ENCODE assay signal across 8 cellular contexts in genomic region chr6:99588618-99589289, GRCh38. TPM values are rescaled to one million over a fixed set of nuclear protein-coding genes. Genes with fewer than 3 reads are reported as not detected.
A peak's percentile ranks its signal among the peaks of the same experiment; 100 is the strongest.
DNase-seq lines count a peak whose midpoint lies in the region; ATAC-seq and TF ChIP-seq lines count a peak whose summit lies in the region.

No MANE protein-coding gene starts in this region.

- peak overlapping the region; percentile 57 for H3K4me3 ChIP-seq in epithelial cell of proximal tubule (ENCODE audit: low read depth, low read length)

- H3K4me1 Mint-ChIP-seq in CD4-positive, alpha-beta T cell (ENCODE audit: low read depth): peaks cover 34% of the 10 kb centered on the region
- H3K4me1 Mint-ChIP-seq in stimulated activated naive CD8-positive, alpha-beta T cell treated with anti-CD3 and anti-CD28 coated beads, Interleukin-15, Interleukin-2, amounts not matched to agents 100 ng/mL and 50 ng/mL, for 24 hours (ENCODE audit: low read depth): peaks cover 23% of the 10 kb centered on the region

- peaks cover 84% of the 10 kb centered on the region for H3K27me3 Mint-ChIP-seq in CD4-positive, alpha-beta T cell
- peaks cover 74% of the 10 kb centered on the region for H3K27me3 Mint-ChIP-seq in stimulated activated naive CD8-positive, alpha-beta T cell treated with anti-CD3 and anti-CD28 coated beads, Interleukin-15, Interleukin-2, amounts not matched to agents 100 ng/mL and 50 ng/mL, for 24 hours

- peaks cover 72% of the 10 kb centered on the region for H3K27me3 ChIP-seq in CD4-positive, alpha-beta T cell (ENCODE audit: control insufficient read depth, insufficient read depth, low read length)

- intact Hi-C loops in CD4-positive, alpha-beta T cell (cut with DNase I, micrococcal nuclease): loop anchor here in 1 of 2 experiments (1.0 kb wide), 1 partner anchor 158 kb away; no protein-coding TSS in a partner anchor

- H3K4me3 Mint-ChIP-seq in CD4-positive, alpha-beta T cell: peak overlapping the region; percentile 88
- H3K4me3 Mint-ChIP-seq in stimulated activated naive CD8-positive, alpha-beta T cell treated with anti-CD3 and anti-CD28 coated beads, Interleukin-15, Interleukin-2, amounts not matched to agents 100 ng/mL and 50 ng/mL, for 24 hours: peak overlapping the region; percentile 83

- H3K9me3 Mint-ChIP-seq in CD4-positive, alpha-beta T cell: no peaks in the 10 kb centered on the region
- H3K9me3 Mint-ChIP-seq in stimulated activated naive CD8-positive, alpha-beta T cell treated with anti-CD3 and anti-CD28 coated beads, Interleukin-15, Interleukin-2, amounts not matched to agents 100 ng/mL and 50 ng/mL, for 24 hours: no peaks in the 10 kb centered on the region

- peak; percentile 88 for ATAC-seq in CD4-positive, alpha-beta T cell (ENCODE audit: poor library complexity)
- ATAC-seq in GM19372 (IDR thresholded peaks at IDR 0.05; ENCODE audit: low read depth, unreplicated experiment) (peak; percentile 84), HG03442 (IDR thresholded peaks at IDR 0.05; ENCODE audit: unreplicated experiment) (peak; percentile 92)

- H3K27ac ChIP-seq in CD4-positive, alpha-beta T cell (ENCODE audit: low read depth, low read length): no peak overlapping the region

- DNase-seq in CD4-positive, alpha-beta T cell: peak; percentile 41 to 70 (median 58)
- DNase-seq in NCI-H748 treated with DMSO at 0.1 percent for 48 hours (lab: John Stamatoyannopoulos, UW) (peak; percentile 80), epithelial cell of proximal tubule (ENCODE audit: low read depth) (no peak), myocyte (ENCODE audit: low read depth) (peak; percentile 58)
- DNase-seq in activated CD8-positive, alpha-beta memory T cell treated with anti-CD3 and anti-CD28 coated beads, Interleukin-2, amount 50 U/mL, for 48 hours: peak; percentile 82

- TF ChIP-seq CTCF in CD4-positive, alpha-beta T cell (IDR thresholded peaks at IDR 0.05): peak; percentile 62
- peak; percentile 57 for TF ChIP-seq CTCF in epithelial cell of proximal tubule (conservative IDR thresholded peaks at IDR 0.05; ENCODE audit: low read depth, low read length)

- no peaks in the 10 kb centered on the region for H3K9me3 ChIP-seq in CD4-positive, alpha-beta T cell (ENCODE audit: control insufficient read depth, low read length)

- no peak overlapping the region for H3K27ac Mint-ChIP-seq in CD4-positive, alpha-beta T cell
- H3K27ac Mint-ChIP-seq in stimulated activated naive CD8-positive, alpha-beta T cell treated with anti-CD3 and anti-CD28 coated beads, Interleukin-15, Interleukin-2, amounts not matched to agents 100 ng/mL and 50 ng/mL, for 24 hours: no peak overlapping the region

- CTCF ChIA-PET in CD4-positive, alpha-beta T cell (lab: Charles Lee): interaction anchor here (0.6 to 3.5 kb wide), 17 partner anchors 8 to 874 kb away, joined by 3 to 21 read pairs (median 4); partner anchors contain the start of gene USP45

- POLR2A ChIA-PET in CD4-positive, alpha-beta T cell (lab: Charles Lee): interaction anchor here (1.0 to 1.9 kb wide), 5 partner anchors 15 to 164 kb away, joined by 3 to 17 read pairs (median 4); partner anchors contain the start of gene CCNC

- no peaks in the 10 kb centered on the region for H3K36me3 Mint-ChIP-seq in CD4-positive, alpha-beta T cell (ENCODE audit: low read depth)
- no peaks in the 10 kb centered on the region for H3K36me3 Mint-ChIP-seq in stimulated activated naive CD8-positive, alpha-beta T cell treated with anti-CD3 and anti-CD28 coated beads, Interleukin-15, Interleukin-2, amounts not matched to agents 100 ng/mL and 50 ng/mL, for 24 hours (ENCODE audit: low read depth)

RNA-seq across cellular contexts. Expression of gene PRDM13, which starts 17.9 kb away (rescaled TPM):
- not detected for total RNA-seq in CD4-positive, alpha-beta T cell
- not detected in 2 replicates for total RNA-seq in epithelial cell of proximal tubule
- not detected in 2 replicates for total RNA-seq in myocyte
- not detected for polyA plus RNA-seq in myocyte (2012)

RNA-seq across cellular contexts. Expression of gene CCNC, which starts 20.3 kb away (rescaled TPM):
- total RNA-seq in CD4-positive, alpha-beta T cell: 10 to 100 TPM; 40.5 to 42.6 TPM
- 84.9 and 130 TPM in 2 replicates for total RNA-seq in epithelial cell of proximal tubule
- total RNA-seq in myocyte: 50.5 and 52.9 TPM in 2 replicates
- 22.2 TPM for polyA plus RNA-seq in myocyte (2012)
